ENCODE assay signal across 9 cellular contexts in the genomic region with DNA sequence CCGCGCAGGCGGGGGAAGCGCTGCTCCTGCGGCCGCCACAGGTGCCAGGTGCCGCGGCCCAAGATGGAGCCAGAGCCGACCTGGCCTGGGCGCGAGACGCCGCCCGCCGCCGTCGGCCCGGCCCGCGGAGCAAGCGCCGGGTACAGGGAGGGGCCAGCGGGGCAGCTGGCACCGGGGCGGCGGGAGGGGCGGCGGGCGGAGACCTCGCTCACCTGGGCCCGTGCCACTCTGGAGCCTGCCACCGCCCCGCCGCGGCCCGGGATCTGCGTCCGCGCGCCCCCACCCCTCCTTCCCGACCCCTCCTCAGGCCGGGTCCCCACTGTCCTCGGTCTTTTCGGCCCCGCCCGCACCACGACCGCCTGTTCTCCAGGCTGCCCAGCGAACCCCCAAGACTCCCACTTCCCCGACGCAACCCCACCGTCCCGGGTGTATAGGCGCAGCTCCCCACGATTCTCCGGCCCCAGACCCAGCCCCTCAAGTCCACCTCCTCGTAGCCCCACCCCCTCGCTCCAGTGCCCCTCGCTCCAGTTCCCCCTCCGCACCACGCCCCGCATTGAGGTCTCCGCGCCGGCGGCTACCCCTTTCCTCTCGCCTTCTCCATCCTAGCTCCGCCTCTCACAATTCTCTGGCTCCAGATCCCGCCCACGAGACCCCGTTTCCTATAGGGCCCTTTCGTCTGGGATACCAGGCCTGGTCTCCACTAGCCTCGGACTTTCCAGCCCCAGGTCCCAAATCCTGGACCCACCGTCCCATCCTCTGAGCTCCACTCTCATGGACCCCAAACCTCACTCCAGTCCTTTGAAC. TPM values are rescaled to one million over a fixed set of nuclear protein-coding genes. Genes with fewer than 3 reads are reported as not detected.
DNase-seq lines count a peak whose midpoint lies in the region; ATAC-seq, FAIRE-seq and TF ChIP-seq lines count a peak whose summit lies in the region.
"Had no signal": no experiment of that assay in that cellular context is flagged by ENCODE, and none has a peak within 500 bp of the region (broad histone marks: within the 10 kb centered on the region; RNA-seq: fewer than 3 reads in every experiment).

GPRIN2 (minus strand) TSS at position 144 of the 804 bp plus-strand sequence. CDS start 5,922 bp downstream, outside the sequence.

- H3K27ac ChIP-seq in IMR-90 (ENCODE audit: insufficient read depth, low read length) (no peak within 1 kb of the TSS), small intestine (ENCODE audit: low read depth in 1 of 2, low read length in 1 of 2) (peak within 1 kb of the TSS in 1 of 2 donors; percentile 17)

- H3K4me3 ChIP-seq in IMR-90 (ENCODE audit: insufficient read depth, low read depth, low read length) (peak within 1 kb of the TSS; percentile 15), iPS-18c (ENCODE audit: insufficient read depth, low read depth, low read length) (peak within 1 kb of the TSS; percentile 97), small intestine (ENCODE audit: low read depth in 1 of 2, low read length in 2 of 2) (peak within 1 kb of the TSS; percentile 26 to 64)

- TF ChIP-seq CTCF in IMR-90 (conservative IDR thresholded peaks at IDR 0.05; ENCODE audit: low read depth, low read length), result no peak

- H3K4me2 ChIP-seq in IMR-90 (ENCODE audit: low read depth, low read length), result peak within 1 kb of the TSS; percentile 47; the same call in 1 of the 2 replicates

- TF ChIP-seq POLR2A in IMR-90 (IDR thresholded peaks at IDR 0.05; ENCODE audit: low read depth, low read length), result no peak

- CTCF ChIA-PET in IMR-90 (lab: Yijun Ruan, JAX), result no interaction called here

- H3K4me3 Mint-ChIP-seq in activated naive CD8-positive, alpha-beta T cell treated with anti-CD3 and anti-CD28 coated beads for 36 hours, result peak within 1 kb of the TSS; percentile 60

- H4K5ac ChIP-seq in IMR-90 (ENCODE audit: low read depth, low read length), result no peak within 1 kb of the TSS

- H3K4me1 Mint-ChIP-seq in activated naive CD8-positive, alpha-beta T cell treated with anti-CD3 and anti-CD28 coated beads for 36 hours, result peaks cover 5% of the 10 kb centered on the region

- no peak within 1 kb of the TSS for H3K56ac ChIP-seq in IMR-90 (ENCODE audit: extremely low read depth, insufficient read depth, low read length)

- no peaks in the 10 kb centered on the region for H3K79me1 ChIP-seq in IMR-90 (ENCODE audit: low read depth in 1 of 2, low read length in 2 of 2)

- H3K4ac ChIP-seq in IMR-90 (ENCODE audit: low read depth, low read length), result no peak within 1 kb of the TSS

- intact Hi-C loops in IMR-90 (cut with micrococcal nuclease), result no loop called here

- H3K36me3 Mint-ChIP-seq in activated naive CD8-positive, alpha-beta T cell treated with anti-CD3 and anti-CD28 coated beads for 36 hours, result no peaks in the 10 kb centered on the region

- no peak for DNase-seq in IMR-90
- DNase-seq in activated naive CD8-positive, alpha-beta T cell treated with anti-CD3 and anti-CD28 coated beads for 36 hours, result no peak
- DNase-seq in small intestine, result peak; percentile 74
- DNase-seq in HPDE6-E6E7 (ENCODE audit: extremely low spot score), result no peak
- DNase-seq in NCI-H524 (lab: John Stamatoyannopoulos, UW), result no peak

- ATAC-seq in IMR-90 (ENCODE audit: low read depth) (peak; percentile 41), GM18907 (IDR thresholded peaks at IDR 0.05; ENCODE audit: unreplicated experiment) (no peak), GM18858 (IDR thresholded peaks at IDR 0.05; ENCODE audit: unreplicated experiment) (no peak)

- no peak within 1 kb of the TSS for H4K8ac ChIP-seq in IMR-90 (ENCODE audit: low read depth in 2 of 2, low read length in 2 of 2)

- H2BK5ac ChIP-seq in IMR-90 (ENCODE audit: low read depth, low read length, poor library complexity, severe bottlenecking), result no peak within 1 kb of the TSS

- TF ChIP-seq RAD21 in IMR-90 (IDR thresholded peaks at IDR 0.05; ENCODE audit: low read length), result no peak

- POLR2A ChIA-PET in IMR-90 (lab: Charles Lee; ENCODE audit: unreplicated experiment), result no interaction called here

- WGBS in IMR-90 (ENCODE audit: extremely low coverage in 2 of 2, insufficient read length in 1 of 2), 2 experiments, result 4% methylated on average over 57 of the region's 74 CpGs; no CpG with 5 or more reads in 1 of the 2 experiments
- 3 to 4% (median 4%) methylated on average over 70 to 74 of the region's 74 CpGs for WGBS in small intestine, 3 donors

- no TSS peak for BruUV-seq in IMR-90 (replicated peaks; lab: Mats Ljungman, UMichigan)

- no peak within 1 kb of the TSS for H2BK120ac ChIP-seq in IMR-90 (ENCODE audit: low read depth, low read length)

- H3K14ac ChIP-seq in IMR-90 (replicated peaks; ENCODE audit: low read depth, low read length), result no peak within 1 kb of the TSS

- in situ Hi-C loops in IMR-90 (cut with MboI; ENCODE audit: low sequenced_read_pairs), result no loop called here

- no peak for FAIRE-seq in small intestine (lab: Jason Lieb, UNC)

- peak within 1 kb of the TSS; percentile 69 for H2AFZ ChIP-seq in IMR-90 (replicated peaks; ENCODE audit: low read length, poor library complexity)

- no peak within 1 kb of the TSS for H2BK15ac ChIP-seq in IMR-90 (ENCODE audit: low read depth, low read length)

- no peak within 1 kb of the TSS for H3K23ac ChIP-seq in IMR-90 (ENCODE audit: low read depth, low read length)

- no peak within 1 kb of the TSS for H2BK20ac ChIP-seq in IMR-90 (ENCODE audit: low read depth, low read length)

- no peaks in the 10 kb centered on the region for H3K9me3 Mint-ChIP-seq in activated naive CD8-positive, alpha-beta T cell treated with anti-CD3 and anti-CD28 coated beads for 36 hours

- no peaks in the 10 kb centered on the region for H4K20me1 ChIP-seq in IMR-90 (ENCODE audit: insufficient read depth, low read length)

- dilution Hi-C loops in IMR-90 (cut with HindIII; ENCODE audit: low sequenced_read_pairs, unreplicated experiment), result no loop called here

- H3K9me3 ChIP-seq in IMR-90 (ENCODE audit: control insufficient read depth, insufficient read depth, low read length) (no peaks in the 10 kb centered on the region), iPS-18c (ENCODE audit: control insufficient read depth, insufficient read depth, low read length) (no peaks in the 10 kb centered on the region), small intestine (ENCODE audit: control insufficient read depth, low read depth) (no peaks in the 10 kb centered on the region)

- H3K36me3 ChIP-seq in IMR-90 (ENCODE audit: control insufficient read depth, insufficient read depth, low read length) (no peaks in the 10 kb centered on the region), small intestine (ENCODE audit: control insufficient read depth in 2 of 2, insufficient read depth in 2 of 2, low read length in 2 of 2) (no peaks in the 10 kb centered on the region)

- no peak within 1 kb of the TSS for H3K18ac ChIP-seq in IMR-90 (ENCODE audit: low read depth, low read length)

- no peak within 1 kb of the TSS for H4K91ac ChIP-seq in IMR-90 (ENCODE audit: insufficient read depth, low read depth, low read length)

- H3K27ac Mint-ChIP-seq in activated naive CD8-positive, alpha-beta T cell treated with anti-CD3 and anti-CD28 coated beads for 36 hours, result no peak within 1 kb of the TSS
- H3K27ac Mint-ChIP-seq: IgD-negative memory B cell had no signal

- H3K9me1 ChIP-seq in IMR-90 (ENCODE audit: insufficient read depth, low read length), result no peaks in the 10 kb centered on the region; the same call in 1 of the 2 replicates

- H3K9ac ChIP-seq in IMR-90 (ENCODE audit: low read depth, low read length), result no peak within 1 kb of the TSS

- no peaks in the 10 kb centered on the region; the same call in 1 of the 2 replicates for H3K4me1 ChIP-seq in IMR-90 (ENCODE audit: control insufficient read depth, insufficient read depth, low read length)
- peaks cover 0 to 3% of the 10 kb centered on the region in 2 donors for H3K4me1 ChIP-seq in small intestine (ENCODE audit: control insufficient read depth in 2 of 2, insufficient read depth in 1 of 2, low read depth in 1 of 2, low read length in 1 of 2)

- H3K27me3 ChIP-seq in IMR-90 (ENCODE audit: control insufficient read depth, insufficient read depth, low read length), result peaks cover 77% of the 10 kb centered on the region
- peaks cover 4 to 17% of the 10 kb centered on the region in 2 donors for H3K27me3 ChIP-seq in small intestine (ENCODE audit: control insufficient read depth in 2 of 2, insufficient read depth in 2 of 2, low read length in 2 of 2)

- no peaks in the 10 kb centered on the region for H3K27me3 Mint-ChIP-seq in activated naive CD8-positive, alpha-beta T cell treated with anti-CD3 and anti-CD28 coated beads for 36 hours

- no peak within 1 kb of the TSS for H2AK5ac ChIP-seq in IMR-90 (ENCODE audit: low read depth, low read length)

- no peak within 1 kb of the TSS for H2AK9ac ChIP-seq in IMR-90 (replicated peaks; ENCODE audit: low read depth, low read length, poor library complexity)

TF ChIP-seq in IMR-90, 13 proteins besides CTCF, POLR2A, EP300 and RAD21 (continues in another document):
- TF ChIP-seq BHLHE40 (IDR thresholded peaks at IDR 0.05; ENCODE audit: low read depth, low read length) (no peak), USF2 (IDR thresholded peaks at IDR 0.05; ENCODE audit: low read depth, low read length) (no peak), RCOR1 (IDR thresholded peaks at IDR 0.05; ENCODE audit: insufficient replicate concordance, low read length) (no peak), MAFK (IDR thresholded peaks at IDR 0.05; ENCODE audit: low read depth, low read length) (no peak), MAZ (IDR thresholded peaks at IDR 0.05; ENCODE audit: borderline replicate concordance, low read depth, low read length) (no peak), CEBPB (IDR thresholded peaks at IDR 0.05; ENCODE audit: low read depth, low read length) (no peak), FOS (IDR thresholded peaks at IDR 0.05; ENCODE audit: low read depth, low read length) (no peak), RFX5 (IDR thresholded peaks at IDR 0.05; ENCODE audit: low read depth, low read length) (no peak)

RNA-seq across cellular contexts. Expression of gene GPRIN2, which starts in this region (rescaled TPM):
- under 0.01 TPM in 1 of 2 replicates, not detected in the other for total RNA-seq in IMR-90 (2012; rRNA removed)
- polyA plus RNA-seq in IMR-90 (2012; rRNA removed) (not detected in 2 replicates), small intestine (10 to 100 TPM; 15.0 to 33.5 (median 25.1) TPM)
- polyA plus RNA-seq in IMR-90 (2012; cell fraction: cytosol; rRNA removed), result not detected in 2 replicates
- polyA plus RNA-seq in IMR-90 (2012; cell fraction: nucleus; rRNA removed; ENCODE audit: low replicate concordance), result 0.11 and 0.37 TPM in 2 replicates
- not detected for total RNA-seq in activated naive CD8-positive, alpha-beta T cell treated with anti-CD3 and anti-CD28 coated beads for 36 hours
- polyA plus RNA-seq: IgD-negative memory B cell had no signal

Comparison
In these comparisons a context has a peak if more than half of its experiments do, and no peak if none do; other contexts are left out.
1. RNA of gene GPRIN2 (polyA plus RNA-seq): 15.0 to 33.5 TPM in small intestine; 0.11 to 0.37 TPM in IMR-90; every median in the first group is over 10 times any median in the second.
2. Peak in ATAC-seq, H3K4me3 ChIP-seq and H3K4me2 ChIP-seq in IMR-90; RNA of the gene not detected or under 1 TPM.
3. H3K4me3 ChIP-seq: peak in every context shown above with its lines; median percentile 97 in iPS-18c; 45 in small intestine; 15 in IMR-90.